Comparison of ENCODE assay signal across 1 cellular context in genomic region chr20:18359854-18360253, GRCh38.
TF ChIP-seq lines count a peak whose summit lies in the region.

No MANE protein-coding gene starts in this region.

TF ChIP-seq in HepG2, 621 proteins besides CTCF, POLR2A, EP300 and RAD21 (continued from another document):
- no peak for TF ChIP-seq DZIP1 (CRISPR knock-in tag; IDR thresholded peaks at IDR 0.05)
- no peak for TF ChIP-seq ZNF597 (CRISPR knock-in tag; IDR thresholded peaks at IDR 0.05)
- TF ChIP-seq ZBTB49 (CRISPR knock-in tag; IDR thresholded peaks at IDR 0.05; ENCODE audit: borderline replicate concordance), result no peak
- TF ChIP-seq TFAP4 (IDR thresholded peaks at IDR 0.05; ENCODE audit: borderline replicate concordance, low read depth), result no peak
- no peak for TF ChIP-seq ZNF704 (CRISPR knock-in tag; IDR thresholded peaks at IDR 0.05; ENCODE audit: borderline replicate concordance)
- no peak for TF ChIP-seq ZC3H4 (CRISPR knock-in tag; IDR thresholded peaks at IDR 0.05; ENCODE audit: borderline replicate concordance)
